Comparison of ENCODE assay signal across 8 cellular contexts in the genomic region with DNA sequence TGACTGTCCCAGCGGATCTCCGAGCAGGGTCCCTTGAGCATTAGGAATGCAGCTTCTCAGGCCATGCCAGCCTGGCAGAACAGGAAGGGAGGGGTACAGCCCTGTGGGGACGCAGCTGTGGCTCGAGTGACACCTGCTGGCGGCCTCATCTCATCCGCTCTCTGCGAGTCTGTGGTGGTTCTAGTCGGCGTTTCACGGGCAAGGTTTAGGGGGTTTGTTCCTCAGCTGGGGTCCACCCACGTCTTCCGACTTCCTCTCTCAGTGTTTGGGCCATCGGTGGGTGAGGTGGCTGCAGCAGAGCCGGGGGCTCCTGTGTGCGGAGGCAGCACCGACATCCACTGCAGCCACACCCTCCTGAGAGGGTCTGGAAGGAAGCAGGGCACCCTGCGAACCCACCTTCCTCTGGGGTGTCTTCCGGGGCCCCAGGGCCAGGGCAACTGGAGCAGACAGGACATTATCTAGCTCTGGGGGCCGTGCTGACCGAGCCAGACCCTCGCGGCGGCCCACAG.
A peak's percentile ranks its signal among the peaks of the same experiment; 100 is the strongest.
DNase-seq lines count a peak whose midpoint lies in the region; ATAC-seq and TF ChIP-seq lines count a peak whose summit lies in the region.

No MANE protein-coding gene starts in this region.

- peak; percentile 82 for TF ChIP-seq CTCF in GM12864 (IDR thresholded peaks at IDR 0.05; ENCODE audit: low read depth, low read length, missing control alignments)

- DNase-seq in GM12864 (ENCODE audit: low read depth) (no peak), NCI-H1105 (lab: John Stamatoyannopoulos, UW) (peak; percentile 25), UCSD-AML1 (lab: John Stamatoyannopoulos, UW; ENCODE audit: unreplicated experiment) (peak; percentile 66), astrocyte of the hippocampus (ENCODE audit: low read depth, low spot score) (peak; percentile 72), iPS-NIHi11 (ENCODE audit: low spot score) (peak; percentile 81)
- DNase-seq in stimulated activated CD4-positive, alpha-beta T cell treated with anti-CD3 and anti-CD28 coated beads, Interleukin-12 subunit alpha, Interleukin-12 subunit beta, amount 100 ng/mL, for 48 hours (ENCODE audit: low read depth in 2 of 3, low spot score in 1 of 3): peak; percentile 58 to 65 (median 61)

- H3K4me3 ChIP-seq in GM12864 (ENCODE audit: low read depth, low read length): no peak overlapping the region

- ATAC-seq in HG03565 (IDR thresholded peaks at IDR 0.05; ENCODE audit: unreplicated experiment) (no peak), GM19467 (IDR thresholded peaks at IDR 0.05; ENCODE audit: unreplicated experiment) (no peak)
